8 cellular contexts compared by ENCODE assay signal in genomic region chr7:131107343-131108211, GRCh38.
A peak's percentile ranks its signal among the peaks of the same experiment; 100 is the strongest.
DNase-seq lines count a peak whose midpoint lies in the region; ATAC-seq and TF ChIP-seq lines count a peak whose summit lies in the region.

No MANE protein-coding gene starts in this region.

- H3K9ac ChIP-seq in OCI-LY3 (ENCODE audit: low read length): peak overlapping the region; percentile 71

- H3K4me1 ChIP-seq in OCI-LY3 (ENCODE audit: low read length) (peaks cover 31% of the 10 kb centered on the region), esophagus (ENCODE audit: control insufficient read depth in 2 of 2, insufficient read depth in 2 of 2, low read length in 1 of 2) (peaks cover 2 to 5% of the 10 kb centered on the region in 2 donors), muscle layer of duodenum (ENCODE audit: control insufficient read depth in 1 of 2, insufficient read depth in 2 of 2, low read length in 2 of 2) (peaks cover 0 to 32% of the 10 kb centered on the region in 2 donors)

- H3K9me3 Mint-ChIP-seq in activated T-cell treated with anti-CD3 and anti-CD28 coated beads, Interleukin-2, amount 50 U/mL, for 24 hours: no peaks in the 10 kb centered on the region
- H3K9me3 Mint-ChIP-seq in stimulated activated naive B cell treated with anti-CD40 and anti-IgM and Interleukin-4, amounts not matched to agents 10 μg/mL and 1 μg/mL and 100 μg/mL, for 72 hours: no peaks in the 10 kb centered on the region

- peaks cover 15% of the 10 kb centered on the region; the same call in 1 of the 2 replicates for H3K79me2 ChIP-seq in OCI-LY3 (ENCODE audit: low read length)

- H3K27me3 Mint-ChIP-seq in activated T-cell treated with anti-CD3 and anti-CD28 coated beads, Interleukin-2, amount 50 U/mL, for 24 hours: no peaks in the 10 kb centered on the region
- H3K27me3 Mint-ChIP-seq in stimulated activated naive B cell treated with anti-CD40 and anti-IgM and Interleukin-4, amounts not matched to agents 10 μg/mL and 1 μg/mL and 100 μg/mL, for 72 hours: no peaks in the 10 kb centered on the region

- H4K20me1 ChIP-seq in OCI-LY3 (ENCODE audit: insufficient read depth, low read length): peaks cover 21% of the 10 kb centered on the region; the same call in 1 of the 2 replicates

- H3K36me3 ChIP-seq in OCI-LY3 (replicated peaks; ENCODE audit: low read depth, low read length) (no peaks in the 10 kb centered on the region), esophagus (ENCODE audit: control insufficient read depth in 2 of 2, insufficient read depth in 2 of 2, low read length in 1 of 2) (no peaks in the 10 kb centered on the region), muscle layer of duodenum (ENCODE audit: control insufficient read depth in 1 of 2, insufficient read depth in 2 of 2, low read length in 2 of 2) (peaks cover 0 to 31% of the 10 kb centered on the region in 2 donors)

- TF ChIP-seq CTCF in OCI-LY3 (IDR thresholded peaks at IDR 0.05; ENCODE audit: low read depth, low read length): peak; percentile 9; the same call in 1 of the 2 replicates

- peak overlapping the region; percentile 98 for H3K4me3 Mint-ChIP-seq in activated T-cell treated with anti-CD3 and anti-CD28 coated beads, Interleukin-2, amount 50 U/mL, for 24 hours
- peak overlapping the region; percentile 97 to 98 for H3K4me3 Mint-ChIP-seq in stimulated activated naive B cell treated with anti-CD40 and anti-IgM and Interleukin-4, amounts not matched to agents 10 μg/mL and 1 μg/mL and 100 μg/mL, for 72 hours

- peak overlapping the region; percentile 86 for H3K4me3 ChIP-seq in OCI-LY3 (ENCODE audit: low read length)
- peak overlapping the region; percentile 61 to 92 for H3K4me3 ChIP-seq in esophagus (ENCODE audit: low read depth in 1 of 2, low read length in 2 of 2)
- peak overlapping the region; percentile 92 to 94 for H3K4me3 ChIP-seq in muscle layer of duodenum (ENCODE audit: low read depth in 1 of 2, low read length in 2 of 2)

- H3K4me2 ChIP-seq in OCI-LY3 (ENCODE audit: low read length): peak overlapping the region; percentile 98

- in situ Hi-C loops in Caki2 (cut with HindIII; ENCODE audit: low pct_unique_long_range_greater_than_20kb, low sequenced_read_pairs): no loop called here

- DNase-seq in Caki2 (ENCODE audit: low read depth): peak; percentile 83
- DNase-seq in activated T-cell treated with anti-CD3 and anti-CD28 coated beads, Interleukin-2, amount 50 U/mL, for 24 hours: peak; percentile 84
- DNase-seq in stimulated activated naive B cell treated with anti-CD40 and anti-IgM and Interleukin-4, amounts not matched to agents 10 μg/mL and 1 μg/mL and 100 μg/mL, for 72 hours: peak; percentile 80

- 0 to 1% methylated on average over 56 to 63 of the region's 63 CpGs for WGBS in esophagus, 2 donors

- H3K27ac Mint-ChIP-seq in activated T-cell treated with anti-CD3 and anti-CD28 coated beads, Interleukin-2, amount 50 U/mL, for 24 hours: peak overlapping the region; percentile 99
- H3K27ac Mint-ChIP-seq in stimulated activated naive B cell treated with anti-CD40 and anti-IgM and Interleukin-4, amounts not matched to agents 10 μg/mL and 1 μg/mL and 100 μg/mL, for 72 hours: peak overlapping the region; percentile 99

- peaks cover 42% of the 10 kb centered on the region for H3K36me3 Mint-ChIP-seq in activated T-cell treated with anti-CD3 and anti-CD28 coated beads, Interleukin-2, amount 50 U/mL, for 24 hours (ENCODE audit: low read depth)
- H3K36me3 Mint-ChIP-seq in stimulated activated naive B cell treated with anti-CD40 and anti-IgM and Interleukin-4, amounts not matched to agents 10 μg/mL and 1 μg/mL and 100 μg/mL, for 72 hours: peaks cover 23 to 35% of the 10 kb centered on the region in 2 donors

- H3K9me3 ChIP-seq in OCI-LY3 (ENCODE audit: insufficient read depth, low read length) (no peaks in the 10 kb centered on the region), esophagus (ENCODE audit: control insufficient read depth in 2 of 2, insufficient read depth in 1 of 2, low read depth in 1 of 2, low read length in 1 of 2) (no peaks in the 10 kb centered on the region), muscle layer of duodenum (ENCODE audit: control insufficient read depth in 1 of 2, low read length in 2 of 2) (no peaks in the 10 kb centered on the region)

- H2AFZ ChIP-seq in OCI-LY3 (ENCODE audit: low read depth, low read length): peak overlapping the region; percentile 43; the same call in 1 of the 2 replicates

- ATAC-seq in GM19455 (IDR thresholded peaks at IDR 0.05; ENCODE audit: unreplicated experiment): peak; percentile 42
- ATAC-seq in HG03571 (IDR thresholded peaks at IDR 0.05; ENCODE audit: unreplicated experiment): peak; percentile 38
- peak; percentile 63 to 66 for ATAC-seq in stimulated activated naive B cell treated with anti-CD40 and anti-IgM and Interleukin-4, amounts not matched to agents 10 μg/mL and 1 μg/mL and 100 μg/mL, for 72 hours (replicated peaks)

- peaks cover 67% of the 10 kb centered on the region for H3K4me1 Mint-ChIP-seq in activated T-cell treated with anti-CD3 and anti-CD28 coated beads, Interleukin-2, amount 50 U/mL, for 24 hours (ENCODE audit: low read depth)
- peaks cover 44 to 76% of the 10 kb centered on the region in 2 donors for H3K4me1 Mint-ChIP-seq in stimulated activated naive B cell treated with anti-CD40 and anti-IgM and Interleukin-4, amounts not matched to agents 10 μg/mL and 1 μg/mL and 100 μg/mL, for 72 hours

- peak overlapping the region; percentile 46 for H3K27ac ChIP-seq in OCI-LY3 (ENCODE audit: low read length)
- peak overlapping the region; percentile 94 to 98 for H3K27ac ChIP-seq in esophagus (ENCODE audit: low read depth in 2 of 2, low read length in 1 of 2)
- H3K27ac ChIP-seq in muscle layer of duodenum (ENCODE audit: low read length): peak overlapping the region; percentile 97

- H3K27me3 ChIP-seq in OCI-LY3 (ENCODE audit: low read depth, low read length) (no peaks in the 10 kb centered on the region), esophagus (ENCODE audit: control insufficient read depth in 1 of 2, insufficient read depth in 2 of 2, low read length in 2 of 2) (no peaks in the 10 kb centered on the region), muscle layer of duodenum (ENCODE audit: low read depth, low read length) (no peaks in the 10 kb centered on the region)

Comparison
In these comparisons a context has a peak if more than half of its experiments do, and no peak if none do; other contexts are left out.
1. Peak in every context shown above with its lines: DNase-seq, ATAC-seq, H3K4me3 ChIP-seq and H3K27ac ChIP-seq.
2. H3K27ac ChIP-seq: peak in every context shown above with its lines; median percentile 97 in muscle layer of duodenum; 96 in esophagus; 46 in OCI-LY3.